In the genomic region with DNA sequence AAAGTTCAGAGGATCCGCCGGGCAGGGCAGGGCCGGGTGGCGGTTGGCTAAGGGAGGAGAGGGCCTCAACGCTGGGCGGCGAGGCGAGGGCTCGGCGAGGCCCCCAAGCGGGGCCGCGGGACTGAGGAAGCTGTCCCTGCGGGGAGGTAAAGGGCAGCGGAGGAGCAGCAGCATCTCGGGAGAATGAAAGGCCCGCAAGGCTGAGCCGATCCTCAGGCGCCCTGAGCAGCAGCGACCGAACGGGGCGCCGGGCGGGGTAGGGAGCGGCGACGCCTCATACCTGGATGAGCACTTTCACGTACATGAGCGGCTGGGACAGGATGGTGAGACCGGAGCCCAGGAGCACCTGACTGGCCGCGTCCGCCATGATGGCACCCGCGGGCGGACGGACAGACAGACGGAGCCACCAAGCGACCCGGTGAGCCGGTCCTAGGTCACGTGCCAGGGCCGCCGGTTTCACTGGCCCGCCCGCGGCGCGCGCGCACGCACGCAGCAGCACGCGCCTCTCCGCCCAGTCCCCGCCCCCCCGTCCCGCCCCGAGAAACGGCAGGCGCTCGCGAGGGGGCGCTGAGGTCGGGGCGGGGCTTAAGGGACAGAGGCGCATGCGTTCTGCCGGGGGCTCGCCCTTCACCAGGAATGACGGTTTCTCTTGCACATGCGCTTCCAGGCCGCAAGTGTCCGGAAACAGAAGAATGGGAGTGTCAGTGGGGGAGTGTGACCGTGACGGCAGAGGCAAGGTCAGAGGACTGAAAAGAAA, we compare ENCODE assay signal across 8 cellular contexts. TPM values are rescaled to one million over a fixed set of nuclear protein-coding genes. Genes with fewer than 3 reads are reported as not detected.
DNase-seq lines count a peak whose midpoint lies in the region; ATAC-seq and TF ChIP-seq lines count a peak whose summit lies in the region.

A gene (minus strand): TSS at position 461 of the 757 bp plus-strand sequence. CDS start 94 bp downstream, at position 367.

- H3K9ac ChIP-seq in SU-DHL-6 (ENCODE audit: low read length), result peak within 1 kb of the TSS; percentile 91
- no peak within 1 kb of the TSS for H3K9ac ChIP-seq in parathyroid adenoma

- peak within 1 kb of the TSS; percentile 88 for H3K4me2 ChIP-seq in SU-DHL-6 (ENCODE audit: low read depth, low read length, poor library complexity, severe bottlenecking)
- peak within 1 kb of the TSS; percentile 79 for H3K4me2 ChIP-seq in parathyroid adenoma (ENCODE audit: low read length)

- no peaks in the 10 kb centered on the region for H3K27me3 ChIP-seq in SU-DHL-6 (ENCODE audit: low read length)
- H3K27me3 ChIP-seq in parathyroid adenoma (ENCODE audit: control insufficient read depth, insufficient read depth, low read length), result no peaks in the 10 kb centered on the region
- no peaks in the 10 kb centered on the region for H3K27me3 ChIP-seq in tibial nerve

- ATAC-seq in HG02759 (IDR thresholded peaks at IDR 0.05; ENCODE audit: unreplicated experiment) (peak; percentile 93), Right ventricle myocardium superior (ENCODE audit: poor library complexity) (peak; percentile 98)

- H3K9me3 ChIP-seq in SU-DHL-6 (ENCODE audit: insufficient read depth, low read length), result no peaks in the 10 kb centered on the region
- no peaks in the 10 kb centered on the region for H3K9me3 ChIP-seq in parathyroid adenoma (ENCODE audit: control insufficient read depth, low read length)
- no peaks in the 10 kb centered on the region for H3K9me3 ChIP-seq in tibial nerve

- H3K79me2 ChIP-seq in SU-DHL-6 (ENCODE audit: insufficient read depth, low read length), result peaks cover 36% of the 10 kb centered on the region
- peaks cover 4% of the 10 kb centered on the region for H3K79me2 ChIP-seq in parathyroid adenoma

- no peaks in the 10 kb centered on the region for H3K9me2 ChIP-seq in SU-DHL-6 (replicated peaks; ENCODE audit: insufficient read depth, low read length)

- TF ChIP-seq CTCF in GM12865 (IDR thresholded peaks at IDR 0.05; ENCODE audit: insufficient read depth, low read depth, low read length, missing control alignments) (peak; percentile 23), SU-DHL-6 (IDR thresholded peaks at IDR 0.05; ENCODE audit: insufficient read depth, low read length, poor library complexity, severe bottlenecking) (no peak), parathyroid adenoma (IDR thresholded peaks at IDR 0.05) (peak; percentile 16), tibial nerve (IDR thresholded peaks at IDR 0.05) (peak; percentile 32 to 66 (median 50))

- DNase-seq in GM12865 (ENCODE audit: low read depth), result peak; percentile 99
- DNase-seq in NCI-H128 (lab: John Stamatoyannopoulos, UW; ENCODE audit: unreplicated experiment), result peak; percentile 92
- DNase-seq in activated naive CD8-positive, alpha-beta T cell treated with anti-CD3 and anti-CD28 coated beads, Interleukin-2, amount 50 U/mL, for 16 hours (ENCODE audit: low read depth, low spot score), result peak; percentile 91
- DNase-seq in Right ventricle myocardium superior, result peak; percentile 96
- peak; percentile 87 to 88 for DNase-seq in tibial nerve (ENCODE audit: low spot score in 2 of 2)

- H3K36me3 ChIP-seq in SU-DHL-6 (ENCODE audit: low read length) (peaks cover 15% of the 10 kb centered on the region; the same call in 1 of the 2 replicates), parathyroid adenoma (ENCODE audit: control insufficient read depth, insufficient read depth, low read length) (no peaks in the 10 kb centered on the region), tibial nerve (peaks cover 0 to 19% (median 0%) of the 10 kb centered on the region in 3 donors)

- peak; percentile 18 to 76 for TF ChIP-seq POLR2A in tibial nerve (IDR thresholded peaks at IDR 0.05)

- H3K4me1 ChIP-seq in parathyroid adenoma (peaks cover 7% of the 10 kb centered on the region), tibial nerve (peaks cover 0 to 29% (median 5%) of the 10 kb centered on the region in 4 donors)

- H4K20me1 ChIP-seq in SU-DHL-6 (ENCODE audit: low read depth, low read length), result no peaks in the 10 kb centered on the region

- H3K27ac ChIP-seq in SU-DHL-6 (ENCODE audit: low read depth, low read length), result peak within 1 kb of the TSS; percentile 61
- peak within 1 kb of the TSS; percentile 74 for H3K27ac ChIP-seq in parathyroid adenoma
- peak within 1 kb of the TSS; percentile 91 to 95 (median 94) for H3K27ac ChIP-seq in tibial nerve

- 0 to 1% methylated on average over 24 to 51 of the region's 78 CpGs for WGBS in tibial nerve, 2 donors

- H3K4me3 ChIP-seq in GM12865 (ENCODE audit: low read depth, low read length), result peak within 1 kb of the TSS; percentile 92
- H3K4me3 ChIP-seq in SU-DHL-6 (ENCODE audit: insufficient read depth, low read length, poor library complexity, severe bottlenecking), result peak within 1 kb of the TSS; percentile 84
- peak within 1 kb of the TSS; percentile 79 for H3K4me3 ChIP-seq in parathyroid adenoma (ENCODE audit: low read depth, low read length)
- peak within 1 kb of the TSS; percentile 68 to 75 (median 74) for H3K4me3 ChIP-seq in tibial nerve

- H2AFZ ChIP-seq in SU-DHL-6 (ENCODE audit: low read depth, low read length, severe bottlenecking) (peak within 1 kb of the TSS; percentile 59), parathyroid adenoma (peak within 1 kb of the TSS; percentile 88)

- intact Hi-C loops in Right ventricle myocardium superior (cut with DNase I), result loop anchor here (10.0 kb wide), 2 partner anchors 73 to 193 kb away; a partner anchor contains a TSS

- TF ChIP-seq EP300 in tibial nerve (IDR thresholded peaks at IDR 0.05), result peak; percentile 72 to 91

- H3F3A ChIP-seq in SU-DHL-6 (ENCODE audit: insufficient read depth), result no peaks in the 10 kb centered on the region

RNA-seq across cellular contexts. Expression of the gene that starts here (rescaled TPM):
- total RNA-seq in Right ventricle myocardium superior, result 111 TPM
- total RNA-seq in tibial nerve, result 10 to 100 TPM; 33.0 to 50.2 (median 36.3) TPM

Comparison
In these comparisons a context has a peak if more than half of its experiments do, and no peak if none do; other contexts are left out.
1. Peak in every context shown above with its lines: DNase-seq, ATAC-seq, H3K4me3 ChIP-seq and H3K27ac ChIP-seq.